18 cellular contexts compared by ENCODE assay signal in the genomic region with DNA sequence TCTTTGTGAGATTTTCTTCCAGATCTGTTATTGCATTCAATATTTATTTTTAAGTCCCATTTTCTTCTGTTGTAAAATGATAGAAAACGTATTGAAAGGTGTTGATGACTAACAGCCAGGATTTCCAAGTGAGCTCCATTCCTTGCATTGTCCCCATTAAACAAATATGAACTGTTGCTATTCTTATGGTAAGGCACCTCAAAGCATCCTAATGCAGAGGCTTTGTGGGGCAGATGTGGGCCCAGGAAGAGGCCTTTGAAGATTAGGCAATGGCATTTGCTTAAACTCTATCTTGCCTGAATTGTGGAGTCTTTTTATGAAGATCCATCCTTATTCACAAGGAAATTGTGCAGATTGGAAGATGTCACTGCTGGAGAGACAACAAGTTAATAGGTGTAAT. TPM values are rescaled to one million over a fixed set of nuclear protein-coding genes. Genes with fewer than 3 reads are reported as not detected.
DNase-seq lines count a peak whose midpoint lies in the region; ATAC-seq and TF ChIP-seq lines count a peak whose summit lies in the region.
"Had no signal": no experiment of that assay in that cellular context is flagged by ENCODE, and none has a peak within 500 bp of the region (broad histone marks: within the 10 kb centered on the region; RNA-seq: fewer than 3 reads in every experiment).

No MANE protein-coding gene starts in this region.

- no peak overlapping the region for H3T11ph ChIP-seq in H9 (ENCODE audit: low read length)

- no peak overlapping the region for H2BK12ac ChIP-seq in H9 (ENCODE audit: insufficient read length, low read depth, low read length)

- no peak overlapping the region for H3K18ac ChIP-seq in H9 (ENCODE audit: insufficient read length, low read depth, low read length)

- peak overlapping the region in 9 of 11 experiments; percentile 36 to 79 (median 59); a peak in 14 of 22 replicates for H3K4me2 ChIP-seq in BLaER1 treated with 17β-estradiol and CSF1 and Interleukin-3, amounts not matched to agents 10 nM and 100 nM
- peak overlapping the region; percentile 9 for H3K4me2 ChIP-seq in H9 (ENCODE audit: insufficient read depth, insufficient read length, low read length)

- no peaks in the 10 kb centered on the region; a peak in 1 of 7 replicates for H3K36me3 Mint-ChIP-seq in H9 (ENCODE audit: insufficient read depth in 1 of 3, low read depth in 3 of 3)
- H3K36me3 Mint-ChIP-seq: CD4-positive, alpha-beta memory T cell had no signal

- no peak for TF ChIP-seq CTCF in H9 (conservative IDR thresholded peaks at IDR 0.05)

- no peaks in the 10 kb centered on the region for H3K79me2 ChIP-seq in H9 (ENCODE audit: insufficient read depth, low read length)

- DNase-seq in H9 (peak; percentile 49), D341Med (ENCODE audit: low spot score) (no peak), cortex of kidney (lab: John Stamatoyannopoulos, UW) (no peak), NCI-H1930 (lab: John Stamatoyannopoulos, UW) (no peak)
- DNase-seq: BE2C; CD4-positive, alpha-beta memory T cell; NCI-H1105 treated with DMSO at 0.1 percent for 48 hours; NCI-H1694; NCI-H510A; NCI-H774; SHP77 treated with DMSO at 0.1 percent for 48 hours had no signal

- H2AK5ac ChIP-seq in H9 (ENCODE audit: insufficient read length, low read length) = no peak overlapping the region

- peaks cover 0 to 96% (median 7%) of the 10 kb centered on the region in 11 experiments; a peak in 11 of 22 replicates for H3K27me3 ChIP-seq in BLaER1 treated with 17β-estradiol and CSF1 and Interleukin-3, amounts not matched to agents 10 nM and 100 nM
- no peaks in the 10 kb centered on the region for H3K27me3 ChIP-seq in H9 (ENCODE audit: insufficient read depth, low read length)
- H3K27me3 ChIP-seq in iPS-20b (ENCODE audit: insufficient read depth, low read length) = no peaks in the 10 kb centered on the region
- H3K27me3 ChIP-seq: BE2C had no signal

- no peaks in the 10 kb centered on the region for H3K79me1 ChIP-seq in H9 (ENCODE audit: insufficient read depth, low read depth, low read length, poor library complexity, severe bottlenecking)

- H3K4me1 Mint-ChIP-seq in H9 = peaks cover 49 to 51% of the 10 kb centered on the region in 2 experiments

- H3K23me2 ChIP-seq in H9 (ENCODE audit: insufficient read length, low read depth, low read length, poor library complexity, severe bottlenecking) = no peaks in the 10 kb centered on the region

- H3K4me3 Mint-ChIP-seq in H9 = peak overlapping the region in 1 of 2 experiments; percentile 19; a peak in 1 of 5 replicates
- H3K4me3 Mint-ChIP-seq: CD4-positive, alpha-beta memory T cell had no signal

- H2BK5ac ChIP-seq in H9 (ENCODE audit: insufficient read length, low read length) = no peak overlapping the region

- H3K27ac ChIP-seq in BLaER1 treated with 17β-estradiol and CSF1 and Interleukin-3, amounts not matched to agents 10 nM and 100 nM = no peak overlapping the region
- H3K27ac ChIP-seq in H9 (ENCODE audit: insufficient read length, low read depth, low read length) (peak overlapping the region; percentile 35), cingulate gyrus (ENCODE audit: low read depth, low read length) (peak overlapping the region; percentile 3), iPS-20b (ENCODE audit: low read length) (no peak overlapping the region)

- no peak overlapping the region for H4K8ac ChIP-seq in H9 (replicated peaks; ENCODE audit: insufficient read length, low read depth, low read length)

- no CpG with 5 or more reads among the region's 1 CpG for WGBS in H9 (ENCODE audit: extremely low coverage, insufficient read length, low lambda C conversion rate)

- no peaks in the 10 kb centered on the region for H3K36me3 ChIP-seq in BLaER1 treated with 17β-estradiol and CSF1 and Interleukin-3, amounts not matched to agents 10 nM and 100 nM
- no peaks in the 10 kb centered on the region for H3K36me3 ChIP-seq in iPS-20b (ENCODE audit: insufficient read depth, low read depth, low read length)
- H3K36me3 ChIP-seq: BE2C, HAP-1 had no signal

- H3K9me3 Mint-ChIP-seq in H9 = peaks cover 0 to 4% of the 10 kb centered on the region in 2 experiments; a peak in 1 of 5 replicates
- H3K9me3 Mint-ChIP-seq: CD4-positive, alpha-beta memory T cell had no signal

- no peak overlapping the region for H2AFZ ChIP-seq in H9 (ENCODE audit: low read length)

- no peak overlapping the region for H3K14ac ChIP-seq in H9 (ENCODE audit: insufficient read depth, low read length)

- no peak overlapping the region for H3K56ac ChIP-seq in H9 (ENCODE audit: insufficient read length, low read depth, low read length)

- H2BK15ac ChIP-seq in H9 (ENCODE audit: low read depth, low read length) = no peak overlapping the region

- no peak overlapping the region for H4K91ac ChIP-seq in H9 (ENCODE audit: insufficient read length, low read depth, low read length)

- no peak overlapping the region for H2BK20ac ChIP-seq in H9 (ENCODE audit: low read depth, low read length, poor library complexity, severe bottlenecking)

- no peak overlapping the region for H3K4ac ChIP-seq in H9 (ENCODE audit: low read depth, low read length)

- no peak overlapping the region for H3K9ac ChIP-seq in BLaER1 treated with 17β-estradiol and CSF1 and Interleukin-3, amounts not matched to agents 10 nM and 100 nM
- no peak overlapping the region for H3K9ac ChIP-seq in H9 (ENCODE audit: extremely low read depth, insufficient read length, low read length)
- H3K9ac ChIP-seq in iPS-20b (ENCODE audit: low read depth, low read length) = no peak overlapping the region

- H3K4me3 ChIP-seq in BLaER1 treated with 17β-estradiol and CSF1 and Interleukin-3, amounts not matched to agents 10 nM and 100 nM = no peak overlapping the region
- peak overlapping the region; percentile 29; the same call in 1 of the 2 replicates for H3K4me3 ChIP-seq in iPS-20b (ENCODE audit: low read length)
- H3K4me3 ChIP-seq: HAP-1, K562 had no signal

- H3K4me1 ChIP-seq in BLaER1 treated with 17β-estradiol and CSF1 and Interleukin-3, amounts not matched to agents 10 nM and 100 nM = peaks cover 23 to 61% (median 54%) of the 10 kb centered on the region in 10 experiments
- no peaks in the 10 kb centered on the region; the same call in 1 of the 2 replicates for H3K4me1 ChIP-seq in H9 (ENCODE audit: insufficient read depth, low read length)
- H3K4me1 ChIP-seq in iPS-20b (ENCODE audit: insufficient read depth, low read length) = peaks cover 26% of the 10 kb centered on the region
- H3K4me1 ChIP-seq: BE2C, HAP-1 had no signal

- ATAC-seq in HG02571 (IDR thresholded peaks at IDR 0.05; ENCODE audit: unreplicated experiment) = no peak
- ATAC-seq: K562, SK-N-SH treated with all-trans-retinoic acid at 6 μM for 48 hours had no signal

- no peak overlapping the region for H2BK120ac ChIP-seq in H9 (ENCODE audit: low read depth, low read length, poor library complexity, severe bottlenecking)

- H3K23ac ChIP-seq in H9 (ENCODE audit: insufficient read length, low read depth, low read length) = no peak overlapping the region

- H4K20me1 ChIP-seq in BLaER1 treated with 17β-estradiol and CSF1 and Interleukin-3, amounts not matched to agents 10 nM and 100 nM = peaks cover 0 to 13% (median 0%) of the 10 kb centered on the region in 11 experiments; a peak in 2 of 22 replicates
- H4K20me1 ChIP-seq in H9 (ENCODE audit: control insufficient read depth, insufficient read depth, insufficient read length) = no peaks in the 10 kb centered on the region

- no peak overlapping the region for H4K5ac ChIP-seq in H9 (ENCODE audit: insufficient read length, low read depth, low read length)

- H3K27ac Mint-ChIP-seq in H9 = peak overlapping the region in 1 of 3 experiments; percentile 67; a peak in 3 of 7 replicates
- H3K27ac Mint-ChIP-seq: CD4-positive, alpha-beta memory T cell had no signal

- H3K27me3 Mint-ChIP-seq in H9 (ENCODE audit: low read depth) = peaks cover 2% of the 10 kb centered on the region; the same call in 1 of the 2 replicates

- H3K9me3 ChIP-seq in BLaER1 treated with 17β-estradiol and CSF1 and Interleukin-3, amounts not matched to agents 10 nM and 100 nM (replicated peaks in 1 of 11) = no peaks in the 10 kb centered on the region
- H3K9me3 ChIP-seq in H9 (ENCODE audit: control insufficient read depth, low read depth, low read length) (no peaks in the 10 kb centered on the region), iPS-20b (ENCODE audit: insufficient read depth, low read depth, low read length) (no peaks in the 10 kb centered on the region)
- H3K9me3 ChIP-seq: BE2C, HAP-1 had no signal

RNA-seq across cellular contexts. Expression of gene NTRK2, which starts 38.9 kb away (rescaled TPM):
- 0.02 TPM in 1 of 2 replicates, not detected in the other for total RNA-seq in H9 (2021)
- total RNA-seq: K562 had no signal

Comparison
In these comparisons a context has a peak if more than half of its experiments do, and no peak if none do; other contexts are left out.
1. H3K27ac ChIP-seq: peak in H9 (single experiment) and cingulate gyrus (single experiment); none in BLaER1 treated with 17β-estradiol and CSF1 and Interleukin-3, amounts not matched to agents 10 nM and 100 nM (0 of 11) and iPS-20b (single experiment).